Comparison of ENCODE assay signal across 9 cellular contexts in the genomic region with DNA sequence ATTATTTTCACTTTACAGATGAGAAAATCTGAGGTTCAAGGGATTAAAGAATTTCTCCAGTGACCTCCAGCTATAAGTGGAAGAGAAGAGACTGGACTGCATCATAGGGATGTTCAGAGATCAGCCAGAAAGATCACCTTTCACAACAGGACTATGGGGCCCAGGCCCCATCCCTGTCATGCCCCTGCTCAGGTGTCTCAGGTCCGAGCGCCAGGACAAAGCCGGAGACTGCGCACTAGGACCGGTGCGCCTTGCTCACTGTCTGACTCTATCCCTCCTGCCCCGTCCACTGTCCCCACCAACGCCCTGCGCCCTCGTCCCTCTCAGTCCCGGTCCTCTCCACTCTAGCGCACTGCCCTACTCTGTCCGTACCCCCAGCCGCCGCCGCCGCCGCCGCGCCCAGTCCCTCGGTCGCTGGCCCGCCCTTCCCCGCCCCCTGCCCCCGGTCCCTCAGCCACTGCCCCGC. TPM values are rescaled to one million over a fixed set of nuclear protein-coding genes. Genes with fewer than 3 reads are reported as not detected.
DNase-seq lines count a peak whose midpoint lies in the region; ATAC-seq and TF ChIP-seq lines count a peak whose summit lies in the region.
"Had no signal": no experiment of that assay in that cellular context is flagged by ENCODE, and none has a peak within 500 bp of the region (broad histone marks: within the 10 kb centered on the region; RNA-seq: fewer than 3 reads in every experiment).

No MANE protein-coding gene starts in this region.

- no peak overlapping the region for H3K27ac ChIP-seq in right atrium auricular region

- peaks cover 8 to 17% of the 10 kb centered on the region in 2 donors for H3K27me3 Mint-ChIP-seq in T-cell
- peaks cover 43% of the 10 kb centered on the region for H3K27me3 Mint-ChIP-seq in stimulated activated memory B cell treated with anti-CD40 and anti-IgM and Interleukin-4, amounts not matched to agents 10 μg/mL and 1 μg/mL and 100 μg/mL, for 72 hours

- DNase-seq in NCI-H2171 treated with DMSO at 0.1 percent for 48 hours (lab: John Stamatoyannopoulos, UW), result peak; percentile 53
- DNase-seq in NCI-H2171 (lab: John Stamatoyannopoulos, UW), result no peak
- peak in 1 of 34 experiments; percentile 33 for DNase-seq in T-cell
- no peak for DNase-seq in right atrium auricular region (ENCODE audit: low spot score)
- no peak for DNase-seq in SIG-M5 treated with dmso at 0.1 percent for 504 hours (lab: John Stamatoyannopoulos, UW; ENCODE audit: unreplicated experiment)
- no peak for DNase-seq in NCI-H2081 treated with DMSO at 0.1 percent for 48 hours (lab: John Stamatoyannopoulos, UW)

- CTCF ChIA-PET in T-cell (lab: Charles Lee), result no interaction called here

- H3K4me3 ChIP-seq in right atrium auricular region, result peak overlapping the region; percentile 41 to 82

- H3K27ac Mint-ChIP-seq in T-cell, result peak overlapping the region; percentile 36 to 69
- H3K27ac Mint-ChIP-seq in stimulated activated memory B cell treated with anti-CD40 and anti-IgM and Interleukin-4, amounts not matched to agents 10 μg/mL and 1 μg/mL and 100 μg/mL, for 72 hours, result no peak overlapping the region

- H3K4me3 Mint-ChIP-seq in T-cell, result peak overlapping the region; percentile 67 to 86 (median 75)
- peak overlapping the region; percentile 72 for H3K4me3 Mint-ChIP-seq in stimulated activated memory B cell treated with anti-CD40 and anti-IgM and Interleukin-4, amounts not matched to agents 10 μg/mL and 1 μg/mL and 100 μg/mL, for 72 hours

- ATAC-seq in T-cell (replicated peaks in 1 of 4) (peak in 3 of 4 experiments; percentile 33 to 36 (median 35)), HG03045 (IDR thresholded peaks at IDR 0.05; ENCODE audit: unreplicated experiment) (no peak)
- peak; percentile 67 for ATAC-seq in stimulated activated memory B cell treated with anti-CD40 and anti-IgM and Interleukin-4, amounts not matched to agents 10 μg/mL and 1 μg/mL and 100 μg/mL, for 72 hours

- H3K9me3 Mint-ChIP-seq in T-cell, result peaks cover 0 to 4% (median 0%) of the 10 kb centered on the region in 3 donors
- H3K9me3 Mint-ChIP-seq in stimulated activated memory B cell treated with anti-CD40 and anti-IgM and Interleukin-4, amounts not matched to agents 10 μg/mL and 1 μg/mL and 100 μg/mL, for 72 hours, result peaks cover 4% of the 10 kb centered on the region

- POLR2A ChIA-PET in T-cell (lab: Charles Lee), result interaction anchor here in 1 of 2 donors (0.8 kb wide), 1 partner anchor 877 kb away, joined by 3 read pairs; a partner anchor contains a TSS

- TF ChIP-seq CTCF in right atrium auricular region (IDR thresholded peaks at IDR 0.05), result no peak

- no peaks in the 10 kb centered on the region for H3K36me3 Mint-ChIP-seq in T-cell
- no peaks in the 10 kb centered on the region for H3K36me3 Mint-ChIP-seq in stimulated activated memory B cell treated with anti-CD40 and anti-IgM and Interleukin-4, amounts not matched to agents 10 μg/mL and 1 μg/mL and 100 μg/mL, for 72 hours

- no peaks in the 10 kb centered on the region for H3K27me3 ChIP-seq in right atrium auricular region

- H3K4me1 ChIP-seq in right atrium auricular region, result peaks cover 0 to 12% of the 10 kb centered on the region in 2 donors

- H3K36me3 ChIP-seq in right atrium auricular region, result no peaks in the 10 kb centered on the region

- peaks cover 9 to 23% (median 11%) of the 10 kb centered on the region in 3 donors for H3K4me1 Mint-ChIP-seq in T-cell
- H3K4me1 Mint-ChIP-seq in stimulated activated memory B cell treated with anti-CD40 and anti-IgM and Interleukin-4, amounts not matched to agents 10 μg/mL and 1 μg/mL and 100 μg/mL, for 72 hours, result peaks cover 21% of the 10 kb centered on the region

- no peaks in the 10 kb centered on the region for H3K9me3 ChIP-seq in right atrium auricular region

RNA-seq across cellular contexts. Expression of a gene that starts 0.5 kb away (rescaled TPM):
- total RNA-seq in T-cell (1 to 10 TPM in 1 of 5 donors, under 1 TPM in 2, not detected in 2; 0.73 to 1.6 (median 0.88) TPM), right atrium auricular region (not detected)

RNA-seq across cellular contexts. Expression of a gene that starts 22.0 kb away (rescaled TPM):
- total RNA-seq in T-cell (under 1 TPM in 4 of 5 donors, not detected in 1; 0.23 to 0.41 (median 0.30) TPM), right atrium auricular region (under 1 TPM in 1 of 2 donors, not detected in 1; 0.20 TPM)
- total RNA-seq: myocyte had no signal

RNA-seq across cellular contexts. Expression of a gene that starts 40.5 kb away (rescaled TPM):
- under 1 TPM in 1 of 5 donors, not detected in 4; 0.13 TPM for total RNA-seq in T-cell
- total RNA-seq in right atrium auricular region, result 1 to 10 TPM in 1 of 2 donors, under 1 TPM in 1; 0.83 to 4.6 TPM
- total RNA-seq: myocyte had no signal

RNA-seq across cellular contexts. Expression of a gene that starts 40.8 kb away (rescaled TPM):
- total RNA-seq in T-cell (10 to 100 TPM; 12.9 to 29.8 (median 23.4) TPM), right atrium auricular region (10 to 100 TPM in 1 of 2 donors, 1 to 10 TPM in 1; 5.0 to 10.1 TPM)
